8 cellular contexts compared by ENCODE assay signal in genomic region chr18:54558609-54559585, GRCh38. TPM values are rescaled to one million over a fixed set of nuclear protein-coding genes. Genes with fewer than 3 reads are reported as not detected.
DNase-seq lines count a peak whose midpoint lies in the region; TF ChIP-seq lines count a peak whose summit lies in the region.

No MANE protein-coding gene starts in this region.

- peak; percentile 77 for TF ChIP-seq RAD21 in Ishikawa (IDR thresholded peaks at IDR 0.05; ENCODE audit: low read depth)

- in situ Hi-C loops in astrocyte of the spinal cord (cut with HindIII; ENCODE audit: low sequenced_read_pairs), result no loop called here

- CTCF ChIA-PET in CD8-positive, alpha-beta memory T cell (lab: Charles Lee), result interaction anchor here (1.5 kb wide), 1 partner anchor 425 kb away, joined by 3 read pairs; no protein-coding TSS in a partner anchor

- peaks cover 5 to 9% of the 10 kb centered on the region in 2 donors for H3K27me3 Mint-ChIP-seq in CD8-positive, alpha-beta memory T cell

- TF ChIP-seq EP300 in Ishikawa (IDR thresholded peaks at IDR 0.05; ENCODE audit: borderline replicate concordance), result no peak

- H3K4me3 Mint-ChIP-seq in CD8-positive, alpha-beta memory T cell, result no peak overlapping the region

- no peaks in the 10 kb centered on the region for H3K27me3 ChIP-seq in CD8-positive, alpha-beta memory T cell (ENCODE audit: insufficient read depth, low read length, poor library complexity, severe bottlenecking)

- H3K9me3 Mint-ChIP-seq in CD8-positive, alpha-beta memory T cell, result no peaks in the 10 kb centered on the region

- no peaks in the 10 kb centered on the region for H3K9me3 ChIP-seq in CD8-positive, alpha-beta memory T cell (ENCODE audit: low read length)

- H3K36me3 Mint-ChIP-seq in CD8-positive, alpha-beta memory T cell, result no peaks in the 10 kb centered on the region

- H3K4me1 ChIP-seq in CD8-positive, alpha-beta memory T cell (ENCODE audit: insufficient read depth, low read length), result no peaks in the 10 kb centered on the region

- POLR2A ChIA-PET in CD8-positive, alpha-beta memory T cell (lab: Charles Lee), result no interaction called here

- no peaks in the 10 kb centered on the region for H3K36me3 ChIP-seq in CD8-positive, alpha-beta memory T cell (ENCODE audit: insufficient read depth, low read length)

- no peaks in the 10 kb centered on the region for H3K4me1 Mint-ChIP-seq in CD8-positive, alpha-beta memory T cell

- no peak overlapping the region for H3K4me3 ChIP-seq in GM12864 (ENCODE audit: low read depth, low read length)
- H3K4me3 ChIP-seq in astrocyte of the spinal cord (ENCODE audit: low read depth, low read length), result no peak overlapping the region
- H3K4me3 ChIP-seq in CD8-positive, alpha-beta memory T cell (ENCODE audit: low read length), result no peak overlapping the region

- no peak overlapping the region for H3K27ac ChIP-seq in CD8-positive, alpha-beta memory T cell (ENCODE audit: low read depth, low read length)

- H3K27ac Mint-ChIP-seq in CD8-positive, alpha-beta memory T cell, result no peak overlapping the region

- DNase-seq in A172 (ENCODE audit: low spot score) (peak; percentile 12), GM12864 (ENCODE audit: low read depth) (peak; percentile 3), astrocyte of the spinal cord (ENCODE audit: low read depth, low spot score) (peak; percentile 13), lung microvascular endothelial cell (ENCODE audit: low read depth in 2 of 2) (peak; percentile 15 to 44), NCI-H526 treated with DMSO at 0.1 percent for 48 hours (lab: John Stamatoyannopoulos, UW) (no peak), NCI-H1048 (lab: John Stamatoyannopoulos, UW) (no peak)
- DNase-seq in CD8-positive, alpha-beta memory T cell, result no peak

- peak; percentile 61 for TF ChIP-seq CTCF in GM12864 (IDR thresholded peaks at IDR 0.05; ENCODE audit: low read depth, low read length, missing control alignments)
- TF ChIP-seq CTCF in astrocyte of the spinal cord (IDR thresholded peaks at IDR 0.05; ENCODE audit: low read depth, low read length), result peak; percentile 73

TF ChIP-seq in Ishikawa, 13 proteins besides CTCF, POLR2A, EP300 and RAD21:
- TF ChIP-seq EGR1 (IDR thresholded peaks at IDR 0.05), result no peak

RNA-seq across cellular contexts. Expression of gene DYNAP, which starts 32.1 kb away (rescaled TPM):
- not detected in 2 replicates for total RNA-seq in A172 (2014; rRNA removed; shearing (Covaris generic))
- not detected in 2 replicates for total RNA-seq in lung microvascular endothelial cell
- not detected for total RNA-seq in CD8-positive, alpha-beta memory T cell
- polyA plus RNA-seq in CD8-positive, alpha-beta memory T cell, result not detected

Comparison
In these comparisons a context has a peak if more than half of its experiments do, and no peak if none do; other contexts are left out.
1. DNase-seq: peak in A172 (single experiment), GM12864 (single experiment), astrocyte of the spinal cord (single experiment) and lung microvascular endothelial cell (2 of 2); none in NCI-H526 treated with DMSO at 0.1 percent for 48 hours (single experiment), NCI-H1048 (single experiment) and CD8-positive, alpha-beta memory T cell (0 of 5).